ENCODE assay signal across 8 cellular contexts in genomic region chr7:50303894-50304157, GRCh38. TPM values are rescaled to one million over a fixed set of nuclear protein-coding genes. Genes with fewer than 3 reads are reported as not detected.
A peak's percentile ranks its signal among the peaks of the same experiment; 100 is the strongest.
DNase-seq lines count a peak whose midpoint lies in the region; ATAC-seq and TF ChIP-seq lines count a peak whose summit lies in the region.

No MANE protein-coding gene starts in this region.

- H4K20me1 ChIP-seq in Karpas-422 (ENCODE audit: insufficient read depth, low read depth, low read length): no peaks in the 10 kb centered on the region

- no peak for TF ChIP-seq CTCF in esophagus squamous epithelium (IDR thresholded peaks at IDR 0.05)

- no peaks in the 10 kb centered on the region for H3K9me3 ChIP-seq in Karpas-422 (ENCODE audit: low read length)
- no peaks in the 10 kb centered on the region for H3K9me3 ChIP-seq in esophagus squamous epithelium

- intact Hi-C loops in esophagus squamous epithelium (cut with DNase I): no loop called here

- no peak overlapping the region for H3K27ac ChIP-seq in Karpas-422 (ENCODE audit: low read length)
- H3K27ac ChIP-seq in esophagus squamous epithelium: peak overlapping the region in 3 of 4 donors; percentile 68 to 85 (median 83)

- peak overlapping the region; percentile 65 for H3K4me3 Mint-ChIP-seq in stimulated activated effector memory CD8-positive, alpha-beta T cell treated with anti-CD3 and anti-CD28 coated beads, Interleukin-12 subunit alpha, Interleukin-12 subunit beta, amount 100 ng/mL, for 72 hours

- H2AFZ ChIP-seq in Karpas-422 (ENCODE audit: low read length): no peak overlapping the region

- H3K27ac Mint-ChIP-seq in stimulated activated effector memory CD8-positive, alpha-beta T cell treated with anti-CD3 and anti-CD28 coated beads, Interleukin-12 subunit alpha, Interleukin-12 subunit beta, amount 100 ng/mL, for 72 hours: no peak overlapping the region

- peak; percentile 21 for ATAC-seq in GM21390 (IDR thresholded peaks at IDR 0.05; ENCODE audit: unreplicated experiment)
- ATAC-seq in stimulated activated effector memory CD8-positive, alpha-beta T cell treated with anti-CD3 and anti-CD28 coated beads, Interleukin-12 subunit alpha, Interleukin-12 subunit beta, amount 100 ng/mL, for 72 hours: peak; percentile 56

- H3K9me2 ChIP-seq in Karpas-422 (replicated peaks; ENCODE audit: insufficient read depth, low read length): no peaks in the 10 kb centered on the region

- H3K9ac ChIP-seq in Karpas-422 (ENCODE audit: low read length): peak overlapping the region; percentile 86

- peak; percentile 46 for DNase-seq in Daoy (ENCODE audit: low read depth)
- peak; percentile 78 for DNase-seq in Karpas-422
- DNase-seq in esophagus squamous epithelium (lab: John Stamatoyannopoulos, UW): no peak
- DNase-seq in stimulated activated effector memory CD8-positive, alpha-beta T cell treated with anti-CD3 and anti-CD28 coated beads, Interleukin-12 subunit alpha, Interleukin-12 subunit beta, amount 100 ng/mL, for 72 hours (ENCODE audit: low spot score in 2 of 2): no peak
- DNase-seq in islet precursor cell: no peak
- DNase-seq in cerebellum (ENCODE audit: low spot score): no peak
- no peak for DNase-seq in MV-4-11 (lab: John Stamatoyannopoulos, UW)

- H3K79me2 ChIP-seq in Karpas-422 (ENCODE audit: low read length): peaks cover 29% of the 10 kb centered on the region

- no peaks in the 10 kb centered on the region for H3K9me3 Mint-ChIP-seq in stimulated activated effector memory CD8-positive, alpha-beta T cell treated with anti-CD3 and anti-CD28 coated beads, Interleukin-12 subunit alpha, Interleukin-12 subunit beta, amount 100 ng/mL, for 72 hours

- H3K4me1 Mint-ChIP-seq in stimulated activated effector memory CD8-positive, alpha-beta T cell treated with anti-CD3 and anti-CD28 coated beads, Interleukin-12 subunit alpha, Interleukin-12 subunit beta, amount 100 ng/mL, for 72 hours: peaks cover 40% of the 10 kb centered on the region

- no peaks in the 10 kb centered on the region for H3K27me3 ChIP-seq in Karpas-422 (ENCODE audit: low read length)
- H3K27me3 ChIP-seq in esophagus squamous epithelium: peaks cover 0 to 76% (median 0%) of the 10 kb centered on the region in 4 donors

- H3K36me3 ChIP-seq in Karpas-422 (ENCODE audit: insufficient read depth, low read length): no peaks in the 10 kb centered on the region
- H3K36me3 ChIP-seq in esophagus squamous epithelium: no peaks in the 10 kb centered on the region

- H3K4me1 ChIP-seq in Karpas-422 (ENCODE audit: low read length) (peaks cover 45% of the 10 kb centered on the region), esophagus squamous epithelium (peaks cover 0 to 16% (median 7%) of the 10 kb centered on the region in 3 donors)

- no peak for TF ChIP-seq POLR2A in esophagus squamous epithelium (IDR thresholded peaks at IDR 0.05)

- H3K4me2 ChIP-seq in Karpas-422 (ENCODE audit: low read depth, low read length, poor library complexity, severe bottlenecking): peak overlapping the region; percentile 94

- WGBS in esophagus squamous epithelium, 2 donors: no CpG with 5 or more reads among the region's 55 CpGs

- H3K36me3 Mint-ChIP-seq in stimulated activated effector memory CD8-positive, alpha-beta T cell treated with anti-CD3 and anti-CD28 coated beads, Interleukin-12 subunit alpha, Interleukin-12 subunit beta, amount 100 ng/mL, for 72 hours: peaks cover 51% of the 10 kb centered on the region

- peak overlapping the region; percentile 76 for H3K4me3 ChIP-seq in Karpas-422 (ENCODE audit: low read length)
- H3K4me3 ChIP-seq in esophagus squamous epithelium: peak overlapping the region; percentile 29 to 73 (median 50)

RNA-seq across cellular contexts. Expression of gene IKZF1, which starts 0.7 kb away (rescaled TPM):
- 4.2 and 5.2 TPM in 2 replicates for total RNA-seq in Daoy (2014; rRNA removed; shearing (Covaris generic))
- 117 and 118 TPM in 2 replicates for total RNA-seq in Karpas-422 (2014; rRNA removed; shearing (Covaris generic); ENCODE audit: low replicate concordance)
- total RNA-seq in esophagus squamous epithelium: 10 to 100 TPM in 2 of 4 donors, 1 to 10 TPM in 2; 4.9 to 29.6 (median 8.4) TPM
- 2.4 TPM for total RNA-seq in cerebellum

Comparison
In these comparisons a context has a peak if more than half of its experiments do, and no peak if none do; other contexts are left out.
1. DNase-seq: peak in Daoy (single experiment) and Karpas-422 (single experiment); none in esophagus squamous epithelium (single experiment), stimulated activated effector memory CD8-positive, alpha-beta T cell treated with anti-CD3 and anti-CD28 coated beads, Interleukin-12 subunit alpha, Interleukin-12 subunit beta, amount 100 ng/mL, for 72 hours (0 of 2), islet precursor cell (single experiment), cerebellum (single experiment) and MV-4-11 (single experiment).